Comparison of ENCODE assay signal across 12 cellular contexts in the genomic region with DNA sequence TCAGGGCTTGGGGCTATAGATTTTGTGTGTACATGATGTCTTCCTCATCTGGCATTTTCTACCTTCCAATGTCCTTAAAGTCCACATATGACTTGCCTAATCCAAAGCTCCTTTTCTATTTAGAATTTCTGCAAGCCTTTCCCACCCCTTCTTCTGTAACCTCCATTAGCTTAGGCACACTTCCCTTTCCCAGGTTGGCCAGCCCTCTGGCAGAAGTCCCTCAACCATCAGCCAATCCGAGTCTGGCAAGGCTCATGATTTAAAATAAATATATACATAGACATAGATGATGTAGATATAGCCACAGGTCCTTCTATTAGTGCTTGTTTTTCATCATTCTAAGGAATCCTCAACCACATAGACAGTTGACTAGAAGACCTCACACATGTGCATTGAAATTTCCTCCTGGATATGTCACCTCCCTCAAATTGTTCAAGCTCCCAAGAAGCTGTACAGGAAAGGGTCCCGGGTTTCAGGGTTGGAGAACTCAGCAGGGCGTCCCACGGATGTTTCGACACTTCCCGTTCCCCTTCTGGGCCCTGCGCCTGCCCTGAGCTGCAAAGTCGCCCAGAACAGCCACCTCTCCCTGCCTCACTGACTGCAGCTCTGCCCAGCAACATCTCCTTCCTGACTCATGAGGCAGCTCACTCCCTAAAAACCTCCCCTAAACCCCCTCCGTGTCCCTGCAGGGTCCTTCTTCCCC. TPM values are rescaled to one million over a fixed set of nuclear protein-coding genes. Genes with fewer than 3 reads are reported as not detected.
DNase-seq lines count a peak whose midpoint lies in the region; ATAC-seq and TF ChIP-seq lines count a peak whose summit lies in the region.
"Had no signal": no experiment of that assay in that cellular context is flagged by ENCODE, and none has a peak within 500 bp of the region (broad histone marks: within the 10 kb centered on the region; RNA-seq: fewer than 3 reads in every experiment).

No MANE protein-coding gene starts in this region.

- no TSS peak for BruUV-seq in MCF 10A (replicated peaks; lab: Mats Ljungman, UMichigan)

- peak; percentile 88 to 94 for ATAC-seq in lower lobe of right lung

- intact Hi-C loops in MCF 10A (cut with micrococcal nuclease) (loop anchor here (5.0 kb wide), 2 partner anchors 98 to 228 kb away; partner anchors contain the start of gene TLL2), breast epithelium (cut with DNase I; ENCODE audit: low total_unique reads) (no loop called here), colonic mucosa (cut with DNase I) (loop anchor here (10.0 kb wide), 1 partner anchor 346 kb away; no protein-coding TSS in a partner anchor), lower lobe of right lung (cut with DNase I) (no loop called here)

- H3K4me3 ChIP-seq in breast epithelium, result no peak overlapping the region
- no peak overlapping the region for H3K4me3 ChIP-seq in colonic mucosa
- no peak overlapping the region for H3K4me3 ChIP-seq in lower lobe of right lung
- H3K4me3 ChIP-seq: SJCRH30 had no signal

- no peak overlapping the region for H3K27ac Mint-ChIP-seq in MCF 10A (ENCODE audit: low read depth, unreplicated experiment)

- no peaks in the 10 kb centered on the region for H3K9me3 Mint-ChIP-seq in MCF 10A (ENCODE audit: unreplicated experiment)

- H3K4me1 ChIP-seq in breast epithelium (no peaks in the 10 kb centered on the region), colonic mucosa (no peaks in the 10 kb centered on the region), lower lobe of right lung (peaks cover 7% of the 10 kb centered on the region)
- H3K4me1 ChIP-seq: SJCRH30 had no signal

- no peak overlapping the region for H3K9ac ChIP-seq in colonic mucosa (ENCODE audit: low read depth in 2 of 2, low read length in 2 of 2)

- no peak overlapping the region for H3K4me3 Mint-ChIP-seq in MCF 10A (ENCODE audit: unreplicated experiment)

- H3K27ac ChIP-seq in breast epithelium (no peak overlapping the region), colonic mucosa (peak overlapping the region; percentile 34), lower lobe of right lung (peak overlapping the region; percentile 56)
- H3K27ac ChIP-seq: epithelial cell of prostate, SJCRH30 had no signal

- POLR2A ChIA-PET in MCF 10A (lab: Yijun Ruan, JAX), result no interaction called here

- no peaks in the 10 kb centered on the region for H3K4me1 Mint-ChIP-seq in MCF 10A (ENCODE audit: insufficient read depth, unreplicated experiment)

- H3K36me3 Mint-ChIP-seq in MCF 10A (ENCODE audit: insufficient read depth, unreplicated experiment), result no peaks in the 10 kb centered on the region

- no peaks in the 10 kb centered on the region for H3K9me3 ChIP-seq in breast epithelium
- no peaks in the 10 kb centered on the region for H3K9me3 ChIP-seq in colonic mucosa
- H3K9me3 ChIP-seq in lower lobe of right lung, result no peaks in the 10 kb centered on the region
- H3K9me3 ChIP-seq: SJCRH30 had no signal

- TF ChIP-seq POLR2A in breast epithelium (IDR thresholded peaks at IDR 0.05), result no peak

- H3K27me3 Mint-ChIP-seq in MCF 10A (ENCODE audit: insufficient read depth, unreplicated experiment), result no peaks in the 10 kb centered on the region

- no peaks in the 10 kb centered on the region for H3K27me3 ChIP-seq in breast epithelium
- no peaks in the 10 kb centered on the region for H3K27me3 ChIP-seq in colonic mucosa
- H3K27me3 ChIP-seq in lower lobe of right lung (ENCODE audit: low read depth), result no peaks in the 10 kb centered on the region
- H3K27me3 ChIP-seq: SJCRH30 had no signal

- H3K36me3 ChIP-seq in breast epithelium (no peaks in the 10 kb centered on the region), colonic mucosa (no peaks in the 10 kb centered on the region), lower lobe of right lung (no peaks in the 10 kb centered on the region)
- H3K36me3 ChIP-seq: SJCRH30 had no signal

- DNase-seq in MCF 10A (ENCODE audit: unreplicated experiment), result peak; percentile 53
- DNase-seq in breast epithelium (ENCODE audit: low spot score in 2 of 2), result no peak
- no peak for DNase-seq in colonic mucosa
- peak; percentile 87 for DNase-seq in lower lobe of right lung
- DNase-seq in OCI-M2 (lab: John Stamatoyannopoulos, UW; ENCODE audit: unreplicated experiment), result no peak
- no peak for DNase-seq in activated CD8-positive, alpha-beta memory T cell treated with anti-CD3 and anti-CD28 coated beads, Interleukin-2, amount 50 U/mL, for 48 hours
- DNase-seq in GM19240 (ENCODE audit: insufficient read length, low spot score), result no peak
- no peak for DNase-seq in NCI-H2196 (lab: John Stamatoyannopoulos, UW; ENCODE audit: unreplicated experiment)
- DNase-seq: activated CD8-positive, alpha-beta memory T cell treated with anti-CD3 and anti-CD28 coated beads for 24 hours; kidney; SJCRH30 had no signal

- TF ChIP-seq CTCF in MCF 10A (IDR thresholded peaks at IDR 0.05; ENCODE audit: unreplicated experiment) (no peak), breast epithelium (IDR thresholded peaks at IDR 0.05) (no peak), colonic mucosa (IDR thresholded peaks at IDR 0.05) (no peak), lower lobe of right lung (IDR thresholded peaks at IDR 0.05) (no peak)

- CTCF ChIA-PET in MCF 10A (lab: Yijun Ruan, JAX), result interaction anchor here (0.6 kb wide), 1 partner anchor 101 kb away, joined by 3 read pairs; no protein-coding TSS in a partner anchor

RNA-seq across cellular contexts. Expression of gene PIK3AP1, which starts 20.4 kb away (rescaled TPM):
- total RNA-seq in MCF 10A (2022) (not detected in 2 replicates), breast epithelium (10 to 100 TPM in 2 of 3 donors, 1 to 10 TPM in 1; 9.8 to 26.9 (median 14.2) TPM), colonic mucosa (10 to 100 TPM; 10.9 to 12.4 TPM), lower lobe of right lung (71.6 TPM)

Comparison
In these comparisons a context has a peak if more than half of its experiments do, and no peak if none do; other contexts are left out.
1. DNase-seq: peak in MCF 10A (single experiment) and lower lobe of right lung (single experiment); none in breast epithelium (0 of 2), colonic mucosa (single experiment), OCI-M2 (single experiment), activated CD8-positive, alpha-beta memory T cell treated with anti-CD3 and anti-CD28 coated beads, Interleukin-2, amount 50 U/mL, for 48 hours (single experiment), GM19240 (single experiment) and NCI-H2196 (single experiment).
2. RNA of gene PIK3AP1, which starts 20.4 kb away (total RNA-seq): 71.6 TPM in lower lobe of right lung (single experiment), 9.8 to 26.9 TPM in breast epithelium and 10.9 to 12.4 TPM in colonic mucosa; not detected in MCF 10A; every median in the first group is over 10 times any median in the second.
3. intact Hi-C loops: an anchor here in MCF 10A (5.0 kb wide) and colonic mucosa (10.0 kb wide); none called in breast epithelium and lower lobe of right lung.
4. H3K27ac ChIP-seq: peak in colonic mucosa (single experiment) and lower lobe of right lung (single experiment); none in breast epithelium (0 of 2).